In genomic region chr1:96418969-96419368, GRCh38 we compare ENCODE assay signal across 26 cellular contexts.
"Had no signal": no experiment of that assay in that cellular context is flagged by ENCODE, and none has a peak within 500 bp of the region (broad histone marks: within the 10 kb centered on the region; RNA-seq: fewer than 3 reads in every experiment).

No MANE protein-coding gene starts in this region.

- H3K4me3 Mint-ChIP-seq: activated CD4-positive, alpha-beta T cell treated with anti-CD3 and anti-CD28 coated beads, Interleukin-2, amount 10 ng/mL, durations not matched to agents 7 days and 5 days; activated CD8-positive, alpha-beta T cell treated with anti-CD3 and anti-CD28 coated beads for 36 hours; activated naive CD8-positive, alpha-beta T cell; activated T-cell treated with anti-CD3 and anti-CD28 coated beads, Interleukin-2, amount 50 U/mL, for 4 hours; brain; immature natural killer cell; natural killer cell treated with Interleukin-12 subunit alpha and Interleukin-12 subunit beta and Interleukin-15 and Interleukin-18, amount 100 ng/mL, for 72 hours; T-helper 17 cell had no signal

- H3K9me3 ChIP-seq: adrenal gland, esophagus squamous epithelium, left lung, mucosa of descending colon, tibial nerve had no signal

- DNase-seq: activated CD4-positive, alpha-beta T cell treated with anti-CD3 and anti-CD28 coated beads, Interleukin-2, amount 10 ng/mL, durations not matched to agents 7 days and 5 days; activated CD4-positive, CD25-positive, alpha-beta regulatory T cell treated with anti-CD3 and anti-CD28 coated beads, Interleukin-2, amount 50 U/mL, for 72 hours; activated CD8-positive, alpha-beta T cell treated with anti-CD3 and anti-CD28 coated beads for 36 hours; activated naive CD4-positive, alpha-beta T cell; activated T-cell treated with anti-CD3 and anti-CD28 coated beads, Interleukin-2, amount 50 U/mL, for 4 hours; adrenal gland; aorta; cortex of kidney; esophagus squamous epithelium; head of caudate nucleus; hippocampal formation; immature natural killer cell; kidney glomerular epithelial cell; left lung; mucosa of descending colon; right cardiac atrium; stimulated activated CD4-positive, alpha-beta T cell treated with anti-CD3 and anti-CD28 coated beads, Interleukin-2, amount 100 ng/mL, for 48 hours; stimulated activated naive CD4-positive, alpha-beta T cell treated with Interleukin-2 at 50 U/mL for 16 hours; T-helper 17 cell; T1000 had no signal

- H3K27ac Mint-ChIP-seq: activated CD4-positive, alpha-beta T cell treated with anti-CD3 and anti-CD28 coated beads, Interleukin-2, amount 10 ng/mL, durations not matched to agents 7 days and 5 days; activated CD8-positive, alpha-beta T cell treated with anti-CD3 and anti-CD28 coated beads for 36 hours; activated naive CD8-positive, alpha-beta T cell; activated T-helper 2 cell treated with anti-CD3 and anti-CD28 coated beads, Interferon-gamma antibody, Interleukin-2, Interleukin-4, amounts not matched to agents 10 μg/mL and 5 μg/mL and 100 μg/mL, durations not matched to agents 14 hours and 24 hours and 36 hours; brain; immature natural killer cell; natural killer cell treated with Interleukin-12 subunit alpha and Interleukin-12 subunit beta and Interleukin-15 and Interleukin-18, amount 100 ng/mL, for 72 hours; T-helper 17 cell had no signal

- H3K4me3 ChIP-seq: adrenal gland, esophagus squamous epithelium, left lung, lung, mucosa of descending colon, tibial nerve had no signal

- H3K9me3 Mint-ChIP-seq: activated CD4-positive, alpha-beta T cell treated with anti-CD3 and anti-CD28 coated beads, Interleukin-2, amount 10 ng/mL, durations not matched to agents 7 days and 5 days; activated CD8-positive, alpha-beta T cell treated with anti-CD3 and anti-CD28 coated beads for 36 hours; activated T-helper 2 cell treated with anti-CD3 and anti-CD28 coated beads, Interferon-gamma antibody, Interleukin-2, Interleukin-4, amounts not matched to agents 10 μg/mL and 5 μg/mL and 100 μg/mL, durations not matched to agents 14 hours and 24 hours and 36 hours; brain had no signal

- H3K27ac ChIP-seq: adrenal gland, left lung, tibial nerve had no signal

- H3K36me3 ChIP-seq: adrenal gland, esophagus squamous epithelium, left lung, tibial nerve had no signal

- H3K27me3 Mint-ChIP-seq: activated CD4-positive, alpha-beta T cell treated with anti-CD3 and anti-CD28 coated beads, Interleukin-2, amount 10 ng/mL, durations not matched to agents 7 days and 5 days; activated CD8-positive, alpha-beta T cell treated with anti-CD3 and anti-CD28 coated beads for 36 hours; activated naive CD8-positive, alpha-beta T cell; natural killer cell treated with Interleukin-12 subunit alpha and Interleukin-12 subunit beta and Interleukin-15 and Interleukin-18, amount 100 ng/mL, for 72 hours; T-helper 17 cell had no signal

- H3K4me1 ChIP-seq: adrenal gland, left lung, tibial nerve had no signal

- H3K27me3 ChIP-seq: adrenal gland, esophagus squamous epithelium, left lung, tibial nerve had no signal

- ATAC-seq: activated CD8-positive, alpha-beta T cell treated with anti-CD3 and anti-CD28 coated beads for 36 hours; activated T-cell treated with anti-CD3 and anti-CD28 coated beads, Interleukin-2, amount 50 U/mL, for 4 hours; left lung; mucosa of descending colon; natural killer cell treated with Interleukin-12 subunit alpha and Interleukin-12 subunit beta and Interleukin-15 and Interleukin-18, amount 100 ng/mL, for 72 hours; right cardiac atrium; T-helper 17 cell had no signal

- H3K36me3 Mint-ChIP-seq: activated naive CD8-positive, alpha-beta T cell; brain; immature natural killer cell; natural killer cell treated with Interleukin-12 subunit alpha and Interleukin-12 subunit beta and Interleukin-15 and Interleukin-18, amount 100 ng/mL, for 72 hours had no signal

- H3K4me1 Mint-ChIP-seq: activated CD4-positive, alpha-beta T cell treated with anti-CD3 and anti-CD28 coated beads, Interleukin-2, amount 10 ng/mL, durations not matched to agents 7 days and 5 days; immature natural killer cell; T-helper 17 cell had no signal
